ENCODE assay signal across 19 cellular contexts in the genomic region with DNA sequence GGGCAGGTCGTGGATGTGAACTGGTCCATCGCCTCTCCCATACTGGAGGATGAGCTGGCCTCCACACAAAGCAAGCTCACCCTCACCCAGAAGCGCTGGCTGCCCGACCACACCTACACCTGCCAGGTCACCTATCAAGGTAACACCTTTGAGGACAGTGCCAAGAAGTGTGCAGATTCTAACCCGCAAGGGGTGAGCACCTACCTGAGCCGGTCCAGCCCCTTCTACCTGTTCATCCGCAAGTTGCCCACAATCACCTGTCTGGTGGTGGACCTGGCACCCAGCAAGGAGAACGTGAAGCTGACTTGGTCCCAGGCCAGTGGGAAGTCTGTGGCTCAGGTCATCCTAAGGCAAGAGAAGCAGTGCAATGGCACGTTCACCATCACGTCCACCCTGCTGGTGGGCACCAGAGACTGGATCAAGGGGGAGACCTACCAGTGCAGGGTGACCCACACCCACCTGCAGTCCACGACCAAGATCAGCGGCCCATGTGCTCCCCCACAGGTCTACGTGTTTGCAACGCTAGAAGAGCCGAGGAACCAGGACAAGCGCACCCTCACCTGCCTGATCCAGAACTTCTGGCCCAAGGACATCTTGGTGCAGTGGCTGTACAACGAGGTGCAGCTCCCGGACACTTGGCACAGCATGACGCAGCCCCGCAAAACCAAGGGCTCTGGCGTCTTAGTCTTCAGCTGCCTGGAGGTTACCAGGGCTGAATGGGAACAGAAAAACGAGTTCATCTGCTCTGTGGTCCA.
DNase-seq lines count a peak whose midpoint lies in the region; ATAC-seq and TF ChIP-seq lines count a peak whose summit lies in the region.
"Had no signal": no experiment of that assay in that cellular context is flagged by ENCODE, and none has a peak within 500 bp of the region (broad histone marks: within the 10 kb centered on the region; RNA-seq: fewer than 3 reads in every experiment).

No MANE protein-coding gene starts in this region.

- peak overlapping the region; percentile 85 for H3K23ac ChIP-seq in neuronal stem cell (ENCODE audit: low read depth, low read length, poor library complexity)
- H3K23ac ChIP-seq in trophoblast cell (ENCODE audit: low read length), result no peak overlapping the region

- H2BK15ac ChIP-seq in neuronal stem cell (ENCODE audit: low read length), result no peak overlapping the region

- H3K9me3 Mint-ChIP-seq in chondrocyte (ENCODE audit: low read depth), result peaks cover 8% of the 10 kb centered on the region
- H3K9me3 Mint-ChIP-seq: HFFc6 had no signal

- H3K79me2 ChIP-seq in trophoblast cell (ENCODE audit: control insufficient read depth, insufficient read depth, low read length, poor library complexity), result no peaks in the 10 kb centered on the region

- peak; percentile 13 for DNase-seq in left cardiac atrium
- DNase-seq in right atrium auricular region (ENCODE audit: low spot score), result no peak
- peak; percentile 86 for DNase-seq in chondrocyte (ENCODE audit: low spot score)
- DNase-seq in neuronal stem cell (ENCODE audit: low spot score), result no peak
- DNase-seq in aorta, result peak; percentile 41 to 58
- DNase-seq in OCI-M1 (lab: John Stamatoyannopoulos, UW), result no peak
- DNase-seq in trophoblast cell, result no peak
- DNase-seq: CD4-positive, CD25-positive, alpha-beta regulatory T cell; DMS79; GM23248; H9; HFFc6; Kasumi-1; NCI-H1694; NCI-H2081; NCI-H2171; NCI-H345; NCI-H524; NCI-H82 had no signal

- WGBS in neuronal stem cell (ENCODE audit: extremely low coverage in 2 of 2, insufficient read length in 2 of 2, insufficient replicate concordance in 1 of 2), 2 donors, result no CpG with 5 or more reads among the region's 22 CpGs
- 96 to 98% methylated on average over 22 of the region's 22 CpGs for WGBS in aorta, 2 donors
- WGBS in trophoblast cell (ENCODE audit: extremely low coverage, insufficient coverage, insufficient read length), result no CpG with 5 or more reads among the region's 22 CpGs

- H3K27me3 ChIP-seq in right atrium auricular region, result no peaks in the 10 kb centered on the region
- H3K27me3 ChIP-seq in neuronal stem cell (ENCODE audit: control insufficient read depth in 3 of 3, insufficient read depth in 3 of 3, low read depth in 1 of 3, low read length in 3 of 3), result no peaks in the 10 kb centered on the region
- H3K27me3 ChIP-seq in aorta (ENCODE audit: control insufficient read depth in 1 of 2, insufficient read depth in 2 of 2, low read length in 1 of 2), result no peaks in the 10 kb centered on the region
- no peaks in the 10 kb centered on the region for H3K27me3 ChIP-seq in trophoblast cell (ENCODE audit: insufficient read depth, low read length)

- H3K4ac ChIP-seq in neuronal stem cell (ENCODE audit: low read length), result no peak overlapping the region
- no peak overlapping the region for H3K4ac ChIP-seq in trophoblast cell (ENCODE audit: low read depth, low read length)

- no peak overlapping the region for H4K12ac ChIP-seq in trophoblast cell (ENCODE audit: low read depth, low read length)

- intact Hi-C loops in left cardiac atrium (cut with DNase I) (no loop called here), aorta (cut with DNase I) (no loop called here)

- no peak overlapping the region for H3K14ac ChIP-seq in neuronal stem cell (ENCODE audit: low read length)
- no peak overlapping the region for H3K14ac ChIP-seq in trophoblast cell (ENCODE audit: low read length)

- ATAC-seq in left cardiac atrium (no peak), aorta (ENCODE audit: low FRiP score) (peak; percentile 28)

- H3K4me3 ChIP-seq in right atrium auricular region, result no peak overlapping the region
- peak overlapping the region in 1 of 2 donors; percentile 50 for H3K4me3 ChIP-seq in neuronal stem cell (ENCODE audit: low read length in 2 of 2)
- no peak overlapping the region for H3K4me3 ChIP-seq in aorta (ENCODE audit: low read length in 2 of 2)
- no peak overlapping the region for H3K4me3 ChIP-seq in trophoblast cell (ENCODE audit: low read depth, low read length)
- H3K4me3 ChIP-seq: GM23248 had no signal

- H3K18ac ChIP-seq in neuronal stem cell (ENCODE audit: low read length) (peak overlapping the region; percentile 76), trophoblast cell (ENCODE audit: low read length) (no peak overlapping the region)

- H2BK5ac ChIP-seq in neuronal stem cell (ENCODE audit: low read length) (peak overlapping the region; percentile 29), trophoblast cell (ENCODE audit: low read depth, low read length, poor library complexity) (no peak overlapping the region)

- H2AFZ ChIP-seq in neuronal stem cell (ENCODE audit: low read length) (no peak overlapping the region), trophoblast cell (ENCODE audit: insufficient read depth, low read length, poor library complexity) (no peak overlapping the region)
- H2AFZ ChIP-seq: GM23248 had no signal

- H3K4me1 Mint-ChIP-seq in chondrocyte (ENCODE audit: low read depth), result no peaks in the 10 kb centered on the region
- H3K4me1 Mint-ChIP-seq: H9 had no signal

- no peaks in the 10 kb centered on the region for H3K9me3 ChIP-seq in right atrium auricular region
- peaks cover 0 to 4% of the 10 kb centered on the region in 2 donors for H3K9me3 ChIP-seq in neuronal stem cell (replicated peaks in 1 of 2; ENCODE audit: control insufficient read depth in 2 of 2, insufficient read depth in 1 of 2, low read depth in 1 of 2, low read length in 2 of 2)
- H3K9me3 ChIP-seq in aorta (ENCODE audit: control insufficient read depth, low read length), result no peaks in the 10 kb centered on the region
- H3K9me3 ChIP-seq in trophoblast cell (ENCODE audit: insufficient read depth, low read depth, low read length), result peaks cover 16% of the 10 kb centered on the region

- H2BK120ac ChIP-seq in neuronal stem cell (ENCODE audit: low read depth, low read length) (no peak overlapping the region), trophoblast cell (ENCODE audit: insufficient read depth, low read length, poor library complexity) (no peak overlapping the region)

- no peaks in the 10 kb centered on the region for H3K27me3 Mint-ChIP-seq in chondrocyte (ENCODE audit: low read depth)
- H3K27me3 Mint-ChIP-seq: CD4-positive, CD25-positive, alpha-beta regulatory T cell had no signal

- peaks cover 16% of the 10 kb centered on the region for H3K36me3 ChIP-seq in right atrium auricular region
- H3K36me3 ChIP-seq in neuronal stem cell (replicated peaks in 1 of 2; ENCODE audit: control insufficient read depth in 2 of 2, insufficient read depth in 2 of 2, low read length in 2 of 2), result peaks cover 0 to 12% of the 10 kb centered on the region in 2 donors
- H3K36me3 ChIP-seq in aorta (ENCODE audit: control insufficient read depth in 1 of 2, insufficient read depth in 2 of 2, low read length in 1 of 2), result peaks cover 6 to 17% of the 10 kb centered on the region in 2 donors
- H3K36me3 ChIP-seq in trophoblast cell (ENCODE audit: control insufficient read depth in 1 of 2, insufficient read depth in 2 of 2, low read length in 2 of 2), result peaks cover 20 to 23% of the 10 kb centered on the region in 2 experiments

- H3K4me1 ChIP-seq in right atrium auricular region (no peaks in the 10 kb centered on the region), neuronal stem cell (ENCODE audit: control insufficient read depth in 2 of 2, insufficient read depth in 1 of 2, low read depth in 1 of 2, low read length in 2 of 2) (no peaks in the 10 kb centered on the region), aorta (ENCODE audit: control insufficient read depth in 1 of 2, insufficient read depth in 2 of 2, low read length in 2 of 2) (no peaks in the 10 kb centered on the region), trophoblast cell (ENCODE audit: control insufficient read depth in 1 of 2, insufficient read depth in 2 of 2, low read length in 2 of 2) (no peaks in the 10 kb centered on the region)

- H3K27ac ChIP-seq in right atrium auricular region (no peak overlapping the region), neuronal stem cell (replicated peaks; ENCODE audit: low read length) (no peak overlapping the region), aorta (ENCODE audit: low read depth in 1 of 2, low read length in 2 of 2) (no peak overlapping the region), trophoblast cell (ENCODE audit: low read depth, low read length) (no peak overlapping the region)
- H3K27ac ChIP-seq: GM23248 had no signal

- peak overlapping the region; percentile 21 for H3K9ac ChIP-seq in neuronal stem cell (ENCODE audit: low read depth, low read length, poor library complexity)
- H3K9ac ChIP-seq in trophoblast cell (ENCODE audit: low read length), result no peak overlapping the region
- H3K9ac ChIP-seq: GM23248 had no signal

- peaks cover 19% of the 10 kb centered on the region for H3K36me3 Mint-ChIP-seq in chondrocyte (ENCODE audit: low read depth)

- H2BK12ac ChIP-seq in neuronal stem cell (ENCODE audit: low read length) (no peak overlapping the region), trophoblast cell (ENCODE audit: low read length) (no peak overlapping the region)

- H3K4me3 Mint-ChIP-seq in chondrocyte (ENCODE audit: unreplicated experiment), result no peak overlapping the region
- H3K4me3 Mint-ChIP-seq: CD4-positive, CD25-positive, alpha-beta regulatory T cell; H9; HFFc6 had no signal

- TF ChIP-seq CTCF in right atrium auricular region (IDR thresholded peaks at IDR 0.05) (no peak), chondrocyte (IDR thresholded peaks at IDR 0.05) (no peak)

- H3K4me2 ChIP-seq in neuronal stem cell (ENCODE audit: insufficient read depth, low read length, poor library complexity, severe bottlenecking) (no peak overlapping the region), trophoblast cell (ENCODE audit: low read length) (no peak overlapping the region)

- H2AK5ac ChIP-seq in neuronal stem cell (ENCODE audit: low read depth, low read length) (no peak overlapping the region), trophoblast cell (ENCODE audit: low read length) (no peak overlapping the region)

- H4K91ac ChIP-seq in neuronal stem cell (ENCODE audit: low read depth, low read length, poor library complexity), result no peak overlapping the region
- H4K91ac ChIP-seq in trophoblast cell (ENCODE audit: low read depth, low read length), result no peak overlapping the region

- no peak overlapping the region for H3K27ac Mint-ChIP-seq in chondrocyte (ENCODE audit: unreplicated experiment)
- H3K27ac Mint-ChIP-seq: CD4-positive, CD25-positive, alpha-beta regulatory T cell; HFFc6 had no signal

- H4K8ac ChIP-seq in neuronal stem cell (ENCODE audit: low read depth, low read length), result no peak overlapping the region
- no peak overlapping the region for H4K8ac ChIP-seq in trophoblast cell (ENCODE audit: low read depth, low read length)

- H3K79me1 ChIP-seq in neuronal stem cell (ENCODE audit: low read depth, low read length) (peaks cover 2% of the 10 kb centered on the region), trophoblast cell (ENCODE audit: low read length) (no peaks in the 10 kb centered on the region)

Comparison
In these comparisons a context has a peak if more than half of its experiments do, and no peak if none do; other contexts are left out.
1. DNase-seq: peak in left cardiac atrium (single experiment), chondrocyte (single experiment) and aorta (2 of 2); none in right atrium auricular region (single experiment), neuronal stem cell (single experiment), OCI-M1 (single experiment) and trophoblast cell (0 of 2).